27 cellular contexts compared by ENCODE assay signal in genomic region chr9:7097785-7098420, GRCh38.
DNase-seq lines count a peak whose midpoint lies in the region; ATAC-seq and TF ChIP-seq lines count a peak whose summit lies in the region.
"Had no signal": no experiment of that assay in that cellular context is flagged by ENCODE, and none has a peak within 500 bp of the region (broad histone marks: within the 10 kb centered on the region; RNA-seq: fewer than 3 reads in every experiment).

No MANE protein-coding gene starts in this region.

- 93 to 94% methylated on average over 2 of the region's 2 CpGs for WGBS in GM23248 (ENCODE audit: low coverage in 1 of 2, low lambda C conversion rate in 2 of 2, missing lambda C conversion rate in 2 of 2), 2 experiments
- 33 to 71% (median 45%) methylated on average over 2 of the region's 2 CpGs for WGBS in psoas muscle, 3 donors

- no peaks in the 10 kb centered on the region for H3K27me3 ChIP-seq in GM23248 (replicated peaks; ENCODE audit: insufficient read depth)
- no peaks in the 10 kb centered on the region for H3K27me3 ChIP-seq in adipocyte (replicated peaks; ENCODE audit: control insufficient read depth, insufficient read depth, low read length)
- no peaks in the 10 kb centered on the region for H3K27me3 ChIP-seq in psoas muscle (ENCODE audit: insufficient read depth in 3 of 3, low read length in 2 of 3)
- H3K27me3 ChIP-seq: adrenal gland, neural progenitor cell, sigmoid colon, stomach, transverse colon had no signal

- no peaks in the 10 kb centered on the region for H3K9me3 ChIP-seq in GM23248 (ENCODE audit: low read depth)
- no peaks in the 10 kb centered on the region for H3K9me3 ChIP-seq in adipocyte (ENCODE audit: control insufficient read depth, low read length)
- H3K9me3 ChIP-seq in psoas muscle: no peaks in the 10 kb centered on the region
- H3K9me3 ChIP-seq: adrenal gland, sigmoid colon, transverse colon had no signal

- H4K20me1 ChIP-seq in GM23248 (ENCODE audit: insufficient read depth): no peaks in the 10 kb centered on the region

- no peaks in the 10 kb centered on the region for H3K9me2 ChIP-seq in GM23248 (ENCODE audit: insufficient read depth)

- peak overlapping the region; percentile 18 for H3K4me2 ChIP-seq in GM23248 (ENCODE audit: unreplicated experiment)
- H3K4me2 ChIP-seq: GM23338, neural progenitor cell had no signal

- no peak overlapping the region for H2AFZ ChIP-seq in GM23248
- H2AFZ ChIP-seq: GM23338, neural progenitor cell had no signal

- in situ Hi-C loops in GM23248 (cut with MboI): no loop called here

- H3F3A ChIP-seq in GM23248 (ENCODE audit: insufficient read depth): peaks cover 6% of the 10 kb centered on the region; the same call in 1 of the 2 replicates

- H3K79me2 ChIP-seq in GM23248 (ENCODE audit: insufficient read depth): no peaks in the 10 kb centered on the region

- peak; percentile 78 to 95 (median 89) for ATAC-seq in psoas muscle
- ATAC-seq in HG03469 (IDR thresholded peaks at IDR 0.05; ENCODE audit: unreplicated experiment): no peak
- ATAC-seq in HG03097 (IDR thresholded peaks at IDR 0.05; ENCODE audit: low FRiP score, unreplicated experiment): no peak
- ATAC-seq: activated T-cell treated with anti-CD3 and anti-CD28 coated beads, Interleukin-2, amount 50 U/mL, for 4 hours had no signal

- H3K27ac ChIP-seq in GM23248: no peak overlapping the region
- H3K27ac ChIP-seq in psoas muscle: peak overlapping the region; percentile 67
- H3K27ac ChIP-seq: adrenal gland, neural progenitor cell, sigmoid colon, SK-N-MC, stomach, transverse colon had no signal

- no peak for TF ChIP-seq CTCF in psoas muscle (IDR thresholded peaks at IDR 0.05)

- H3K9ac ChIP-seq in GM23248: no peak overlapping the region
- no peak overlapping the region for H3K9ac ChIP-seq in adipocyte (ENCODE audit: low read length)
- H3K9ac ChIP-seq: neural progenitor cell had no signal

- H3K36me3 ChIP-seq in GM23248 (ENCODE audit: low read depth): no peaks in the 10 kb centered on the region
- H3K36me3 ChIP-seq in adipocyte (ENCODE audit: control insufficient read depth, insufficient read depth, low read length, severe bottlenecking): no peaks in the 10 kb centered on the region
- no peaks in the 10 kb centered on the region for H3K36me3 ChIP-seq in psoas muscle (ENCODE audit: insufficient read depth in 1 of 2, low read depth in 1 of 2)
- H3K36me3 ChIP-seq: adrenal gland, neural progenitor cell, sigmoid colon, stomach, transverse colon had no signal

- H3K4me3 ChIP-seq in GM23248: no peak overlapping the region
- peak overlapping the region; percentile 16 for H3K4me3 ChIP-seq in adipocyte (ENCODE audit: low read length)
- H3K4me3 ChIP-seq in psoas muscle: no peak overlapping the region
- H3K4me3 ChIP-seq: adrenal gland, GM23338, neural progenitor cell, sigmoid colon, SK-N-MC, stomach, transverse colon had no signal

- DNase-seq in GM23248 (peak; percentile 46), adipocyte (ENCODE audit: low read depth) (peak; percentile 10), fibroblast of peridontal ligament (ENCODE audit: extremely low read depth) (peak; percentile 67), psoas muscle (no peak), pons (ENCODE audit: low spot score) (no peak), SHP77 treated with DMSO at 0.1 percent for 48 hours (lab: John Stamatoyannopoulos, UW) (no peak)
- DNase-seq: activated CD4-positive, alpha-beta T cell treated with anti-CD3 and anti-CD28 coated beads for 48 hours; activated T-cell treated with anti-CD3 and anti-CD28 coated beads, Interleukin-2, amount 50 U/mL, for 4 hours; CD4-positive, alpha-beta T cell; GF-D8; Karpas-422; NCI-H1048; NCI-H1930; NCI-H226; NCI-H748 treated with DMSO at 0.1 percent for 48 hours; RPMI8226; sigmoid colon; stimulated activated CD8-positive, alpha-beta memory T cell treated with anti-CD3 and anti-CD28 coated beads, Interleukin-4, amount 100 ng/mL, for 48 hours; stomach; T-helper 2 cell; transverse colon had no signal

- peaks cover 11% of the 10 kb centered on the region; the same call in 1 of the 2 replicates for H3K4me1 ChIP-seq in GM23248 (ENCODE audit: insufficient read depth)
- H3K4me1 ChIP-seq in adipocyte (ENCODE audit: control insufficient read depth, insufficient read depth, low read length): peaks cover 22% of the 10 kb centered on the region
- peaks cover 24% of the 10 kb centered on the region for H3K4me1 ChIP-seq in psoas muscle
- H3K4me1 ChIP-seq: neural progenitor cell, sigmoid colon, transverse colon had no signal

- intact Hi-C loops in psoas muscle (cut with DNase I): loop anchor here in 1 of 2 donors (5.0 kb wide), 1 partner anchor 39 kb away; no protein-coding TSS in a partner anchor

Comparison
In these comparisons a context has a peak if more than half of its experiments do, and no peak if none do; other contexts are left out.
1. DNase-seq: peak in GM23248 (single experiment), adipocyte (single experiment) and fibroblast of peridontal ligament (single experiment); none in psoas muscle (0 of 2), pons (single experiment) and SHP77 treated with DMSO at 0.1 percent for 48 hours (single experiment).
2. ATAC-seq: peak in psoas muscle (4 of 4); none in HG03469 (single experiment) and HG03097 (single experiment).